Comparison of ENCODE assay signal across 8 cellular contexts in genomic region chr12:104643921-104644669, GRCh38.
DNase-seq lines count a peak whose midpoint lies in the region; ATAC-seq and TF ChIP-seq lines count a peak whose summit lies in the region.

No MANE protein-coding gene starts in this region.

- intact Hi-C loops in Caco-2 (cut with micrococcal nuclease; ENCODE audit: unreplicated experiment): no loop called here

- DNase-seq in Ammon's horn (ENCODE audit: low spot score): peak; percentile 63
- peak; percentile 86 for DNase-seq in NCI-H2196 (lab: John Stamatoyannopoulos, UW; ENCODE audit: unreplicated experiment)
- DNase-seq in mucosa of gallbladder (ENCODE audit: low spot score): no peak
- no peak for DNase-seq in Caco-2

- no peaks in the 10 kb centered on the region for H3K27me3 ChIP-seq in Caco-2 (replicated peaks; ENCODE audit: control insufficient read depth, insufficient read depth, low read length)

- BruUV-seq in Caco-2 (replicated peaks; lab: Mats Ljungman, UMichigan): no TSS peak

- H3K4me3 Mint-ChIP-seq in Caco-2 (ENCODE audit: unreplicated experiment): no peak overlapping the region

- H3K4me1 Mint-ChIP-seq in Caco-2 (ENCODE audit: low read depth, unreplicated experiment): no peaks in the 10 kb centered on the region

- no peak overlapping the region for H3K27ac Mint-ChIP-seq in Caco-2 (ENCODE audit: unreplicated experiment)

- H3K4me1 ChIP-seq in Caco-2: no peaks in the 10 kb centered on the region

- POLR2A ChIA-PET in Caco-2 (lab: Charles Lee): no interaction called here

- ATAC-seq in GM18909 (IDR thresholded peaks at IDR 0.05; ENCODE audit: poor library complexity, unreplicated experiment): peak; percentile 41
- ATAC-seq in esophagus mucosa: peak; percentile 31
- ATAC-seq in GM21381 (IDR thresholded peaks at IDR 0.05; ENCODE audit: unreplicated experiment): no peak
- ATAC-seq in HG02623 (IDR thresholded peaks at IDR 0.05; ENCODE audit: unreplicated experiment): no peak

- no peaks in the 10 kb centered on the region for H3K9me3 Mint-ChIP-seq in Caco-2 (ENCODE audit: unreplicated experiment)

- peaks cover 6% of the 10 kb centered on the region for H3K27me3 Mint-ChIP-seq in Caco-2 (ENCODE audit: insufficient read depth, unreplicated experiment)

- H3K4me3 ChIP-seq in Caco-2 (ENCODE audit: low read depth, low read length): no peak overlapping the region

- H3K9me3 ChIP-seq in Caco-2: no peaks in the 10 kb centered on the region

- no peaks in the 10 kb centered on the region; the same call in 1 of the 2 replicates for H3K36me3 ChIP-seq in Caco-2 (ENCODE audit: control insufficient read depth, insufficient read depth, low read length)

- CTCF ChIA-PET in Caco-2 (lab: Charles Lee): no interaction called here

- no peaks in the 10 kb centered on the region for H3K36me3 Mint-ChIP-seq in Caco-2 (ENCODE audit: insufficient read depth, unreplicated experiment)

- no peak for TF ChIP-seq CTCF in Caco-2 (IDR thresholded peaks at IDR 0.05; ENCODE audit: insufficient read depth in 1 of 2, low read depth in 1 of 2, low read length in 1 of 2, severe bottlenecking in 1 of 2, unreplicated experiment in 1 of 2)

Comparison
In these comparisons a context has a peak if more than half of its experiments do, and no peak if none do; other contexts are left out.
1. DNase-seq: peak in Ammon's horn (single experiment) and NCI-H2196 (single experiment); none in mucosa of gallbladder (single experiment) and Caco-2 (0 of 2).
2. ATAC-seq: peak in GM18909 (single experiment) and esophagus mucosa (single experiment); none in GM21381 (single experiment) and HG02623 (single experiment).